ENCODE assay signal across 31 cellular contexts in the genomic region with DNA sequence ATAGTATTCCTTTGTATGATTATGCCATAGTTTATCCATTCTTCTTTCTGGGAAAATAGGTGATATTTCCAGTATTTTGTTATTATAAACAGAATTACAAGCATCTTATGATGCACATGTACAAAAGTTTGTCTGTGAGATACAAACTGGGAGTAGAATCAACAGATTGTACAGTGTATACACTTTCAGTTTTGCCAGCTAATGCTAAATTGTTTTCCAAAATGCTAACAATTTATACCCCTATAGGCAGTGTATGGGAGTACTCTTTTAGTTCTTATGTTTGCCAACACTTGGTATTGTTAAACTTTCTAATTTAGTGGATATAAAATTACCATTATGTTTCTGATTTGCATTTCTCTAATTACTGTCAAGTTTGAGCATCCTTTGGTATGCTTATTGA.
"Had no signal": no experiment of that assay in that cellular context is flagged by ENCODE, and none has a peak within 500 bp of the region (broad histone marks: within the 10 kb centered on the region; RNA-seq: fewer than 3 reads in every experiment).

No MANE protein-coding gene starts in this region.

- H3K4me3 Mint-ChIP-seq: activated CD4-positive, alpha-beta memory T cell treated with anti-CD3 and anti-CD28 coated beads for 36 hours; activated CD4-positive, alpha-beta T cell treated with anti-CD3 and anti-CD28 coated beads for 36 hours; activated CD4-positive, alpha-beta T cell treated with anti-CD3 and anti-CD28 coated beads, Interleukin-2, amount 10 ng/mL, durations not matched to agents 24 days and 14 days; activated naive CD4-positive, alpha-beta T cell treated with anti-CD3 and anti-CD28 coated beads, Interleukin-2, amount 10 ng/mL, durations not matched to agents 7 days and 5 days; activated naive CD8-positive, alpha-beta T cell treated with anti-CD3 and anti-CD28 coated beads, Interleukin-2, amount 10 ng/mL, durations not matched to agents 7 days and 5 days; activated T-cell treated with anti-CD3 and anti-CD28 coated beads, Interleukin-2, amount 50 U/mL, for 4 hours; activated T-helper 1 cell treated with anti-CD3 and anti-CD28 coated beads, Interleukin-12 subunit alpha, Interleukin-12 subunit beta, Interleukin-2, Interleukin-4 antibody, amounts not matched to agents 30 ng/mL and 10 ng/mL and 1 ng/mL, durations not matched to agents 14 hours and 24 hours and 36 hours; brain; dendritic cell treated with granulocyte-macrophage colony-stimulating factor and Interleukin-4, amounts not matched to agents 40 ng/mL and 50 ng/mL, for 4 days; T-cell had no signal

- H3K9me3 ChIP-seq: ascending aorta, breast epithelium, colonic mucosa, esophagus muscularis mucosa, gastrocnemius medialis, heart left ventricle had no signal

- H3K27ac Mint-ChIP-seq: activated CD4-positive, alpha-beta memory T cell treated with anti-CD3 and anti-CD28 coated beads for 36 hours; activated CD4-positive, alpha-beta T cell treated with anti-CD3 and anti-CD28 coated beads for 36 hours; activated CD4-positive, alpha-beta T cell treated with anti-CD3 and anti-CD28 coated beads, Interleukin-2, amount 10 ng/mL, durations not matched to agents 24 days and 14 days; activated naive CD4-positive, alpha-beta T cell treated with anti-CD3 and anti-CD28 coated beads, Interleukin-2, amount 10 ng/mL, durations not matched to agents 7 days and 5 days; activated naive CD4-positive, alpha-beta T cell treated with anti-CD3 and anti-CD28 coated beads, Interleukin-2, amount 50 U/mL, for 72 hours; activated naive CD8-positive, alpha-beta T cell treated with anti-CD3 and anti-CD28 coated beads, Interleukin-2, amount 10 ng/mL, durations not matched to agents 7 days and 5 days; activated T-helper 1 cell treated with anti-CD3 and anti-CD28 coated beads, Interleukin-12 subunit alpha, Interleukin-12 subunit beta, Interleukin-2, Interleukin-4 antibody, amounts not matched to agents 30 ng/mL and 10 ng/mL and 1 ng/mL, durations not matched to agents 14 hours and 24 hours and 36 hours; activated T-helper 2 cell treated with anti-CD3 and anti-CD28 coated beads, Interferon-gamma antibody, Interleukin-2, Interleukin-4, amounts not matched to agents 10 μg/mL and 5 μg/mL and 100 μg/mL, durations not matched to agents 14 hours and 24 hours and 36 hours; brain; dendritic cell treated with granulocyte-macrophage colony-stimulating factor and Interleukin-4, amounts not matched to agents 40 ng/mL and 50 ng/mL, for 4 days; T-cell had no signal

- H3K4me3 ChIP-seq: ascending aorta, breast epithelium, cardiac muscle cell, colonic mucosa, dorsolateral prefrontal cortex, esophagus muscularis mucosa, gastrocnemius medialis, heart left ventricle had no signal

- H3K4me1 Mint-ChIP-seq: activated CD4-positive, alpha-beta T cell treated with anti-CD3 and anti-CD28 coated beads, Interleukin-2, amount 10 ng/mL, durations not matched to agents 24 days and 14 days; activated naive CD4-positive, alpha-beta T cell treated with anti-CD3 and anti-CD28 coated beads, Interleukin-2, amount 10 ng/mL, durations not matched to agents 7 days and 5 days; activated naive CD8-positive, alpha-beta T cell treated with anti-CD3 and anti-CD28 coated beads, Interleukin-2, amount 10 ng/mL, durations not matched to agents 7 days and 5 days; brain had no signal

- H3K27me3 Mint-ChIP-seq: activated CD4-positive, alpha-beta memory T cell treated with anti-CD3 and anti-CD28 coated beads for 36 hours; activated CD4-positive, alpha-beta T cell treated with anti-CD3 and anti-CD28 coated beads for 36 hours; activated CD4-positive, alpha-beta T cell treated with anti-CD3 and anti-CD28 coated beads, Interleukin-2, amount 10 ng/mL, durations not matched to agents 24 days and 14 days; activated naive CD4-positive, alpha-beta T cell treated with anti-CD3 and anti-CD28 coated beads, Interleukin-2, amount 10 ng/mL, durations not matched to agents 7 days and 5 days; activated naive CD8-positive, alpha-beta T cell treated with anti-CD3 and anti-CD28 coated beads, Interleukin-2, amount 10 ng/mL, durations not matched to agents 7 days and 5 days; brain; dendritic cell treated with granulocyte-macrophage colony-stimulating factor and Interleukin-4, amounts not matched to agents 40 ng/mL and 50 ng/mL, for 4 days; T-cell had no signal

- H3K4me1 ChIP-seq: ascending aorta, breast epithelium, esophagus muscularis mucosa, foreskin keratinocyte, gastrocnemius medialis had no signal

- H3K27me3 ChIP-seq: ascending aorta, breast epithelium, cardiac muscle cell, colonic mucosa, dorsolateral prefrontal cortex, esophagus muscularis mucosa, foreskin keratinocyte, gastrocnemius medialis, heart left ventricle had no signal

- ATAC-seq: activated CD4-positive, alpha-beta T cell treated with anti-CD3 and anti-CD28 coated beads for 36 hours; activated naive CD4-positive, alpha-beta T cell treated with anti-CD3 and anti-CD28 coated beads, Interleukin-2, amount 50 U/mL, for 72 hours; activated T-cell treated with anti-CD3 and anti-CD28 coated beads, Interleukin-2, amount 50 U/mL, for 4 hours; foreskin keratinocyte; gastrocnemius medialis; heart left ventricle; T-cell had no signal

- H3K36me3 ChIP-seq: colonic mucosa had no signal

- H3K9me3 Mint-ChIP-seq: activated CD4-positive, alpha-beta memory T cell treated with anti-CD3 and anti-CD28 coated beads for 36 hours; activated CD4-positive, alpha-beta T cell treated with anti-CD3 and anti-CD28 coated beads, Interleukin-2, amount 10 ng/mL, durations not matched to agents 24 days and 14 days; activated naive CD4-positive, alpha-beta T cell treated with anti-CD3 and anti-CD28 coated beads, Interleukin-2, amount 10 ng/mL, durations not matched to agents 7 days and 5 days; activated naive CD4-positive, alpha-beta T cell treated with anti-CD3 and anti-CD28 coated beads, Interleukin-2, amount 50 U/mL, for 72 hours; activated naive CD8-positive, alpha-beta T cell treated with anti-CD3 and anti-CD28 coated beads, Interleukin-2, amount 10 ng/mL, durations not matched to agents 7 days and 5 days; activated T-cell treated with anti-CD3 and anti-CD28 coated beads, Interleukin-2, amount 50 U/mL, for 4 hours; activated T-helper 1 cell treated with anti-CD3 and anti-CD28 coated beads, Interleukin-12 subunit alpha, Interleukin-12 subunit beta, Interleukin-2, Interleukin-4 antibody, amounts not matched to agents 30 ng/mL and 10 ng/mL and 1 ng/mL, durations not matched to agents 14 hours and 24 hours and 36 hours; activated T-helper 2 cell treated with anti-CD3 and anti-CD28 coated beads, Interferon-gamma antibody, Interleukin-2, Interleukin-4, amounts not matched to agents 10 μg/mL and 5 μg/mL and 100 μg/mL, durations not matched to agents 14 hours and 24 hours and 36 hours; brain; dendritic cell treated with granulocyte-macrophage colony-stimulating factor and Interleukin-4, amounts not matched to agents 40 ng/mL and 50 ng/mL, for 4 days; T-cell had no signal

- DNase-seq: activated CD4-positive, alpha-beta memory T cell treated with anti-CD3 and anti-CD28 coated beads for 36 hours; activated CD4-positive, alpha-beta T cell treated with anti-CD3 and anti-CD28 coated beads for 36 hours; activated CD4-positive, alpha-beta T cell treated with anti-CD3 and anti-CD28 coated beads, Interleukin-2, amount 10 ng/mL, durations not matched to agents 24 days and 14 days; activated CD4-positive, CD25-positive, alpha-beta regulatory T cell; activated CD4-positive, CD25-positive, alpha-beta regulatory T cell treated with anti-CD3 and anti-CD28 coated beads, Interleukin-2, amount 50 U/mL, for 72 hours; activated CD8-positive, alpha-beta memory T cell treated with anti-CD3 and anti-CD28 coated beads for 24 hours; activated effector memory CD4-positive, alpha-beta T cell treated with anti-CD3 and anti-CD28 coated beads, Interleukin-2, amount 50 U/mL, for 16 hours; activated naive CD4-positive, alpha-beta T cell treated with anti-CD3 and anti-CD28 coated beads, Interleukin-2, amount 10 ng/mL, durations not matched to agents 7 days and 5 days; activated naive CD8-positive, alpha-beta T cell treated with anti-CD3 and anti-CD28 coated beads, Interleukin-2, amount 10 ng/mL, durations not matched to agents 7 days and 5 days; activated T-cell treated with anti-CD3 and anti-CD28 coated beads, Interleukin-2, amount 50 U/mL, for 4 hours; central memory CD4-positive, alpha-beta T cell; cerebellar nuclear complex; colonic mucosa; dorsolateral prefrontal cortex; effector memory CD4-positive, alpha-beta T cell; erythroblast; foreskin keratinocyte; gastrocnemius medialis; glutamatergic neuron; heart left ventricle; T-cell; T-helper 2 cell had no signal

- H3K27ac ChIP-seq: ascending aorta, breast epithelium, cardiac muscle cell, colonic mucosa, dorsolateral prefrontal cortex, esophagus muscularis mucosa, foreskin keratinocyte, gastrocnemius medialis, heart left ventricle had no signal
